ENCODE assay signal across 5 cellular contexts in genomic region chr11:72164187-72164586, GRCh38. TPM values are rescaled to one million over a fixed set of nuclear protein-coding genes. Genes with fewer than 3 reads are reported as not detected.
"Had no signal": no experiment of that assay in that cellular context is flagged by ENCODE, and none has a peak within 500 bp of the region (broad histone marks: within the 10 kb centered on the region; RNA-seq: fewer than 3 reads in every experiment).

No MANE protein-coding gene starts in this region.

RNA-seq across cellular contexts. Expression of gene FOLR1, which starts 27.8 kb away (rescaled TPM):
- total RNA-seq: HT1080, IMR-90 had no signal
- polyA plus RNA-seq: IgD-negative memory B cell had no signal

RNA-seq across cellular contexts. Expression of gene FOLR3, which starts 28.7 kb away (rescaled TPM):
- total RNA-seq: HT-29, K562 had no signal
- polyA plus RNA-seq: IgD-negative memory B cell, K562 had no signal

RNA-seq across cellular contexts. Expression of gene FOLR2, which starts 52.4 kb away (rescaled TPM):
- total RNA-seq: HT-29, HT1080, IMR-90, K562 had no signal
- polyA plus RNA-seq: IMR-90 had no signal

RNA-seq across cellular contexts. Expression of gene TOMT, which starts 58.5 kb away (rescaled TPM):
- total RNA-seq: IMR-90, K562 had no signal
- polyA plus RNA-seq: IgD-negative memory B cell, IMR-90, K562 had no signal
